In genomic region chr16:51629602-51630001, GRCh38 we compare ENCODE assay signal across 17 cellular contexts.
"Had no signal": no experiment of that assay in that cellular context is flagged by ENCODE, and none has a peak within 500 bp of the region (broad histone marks: within the 10 kb centered on the region; RNA-seq: fewer than 3 reads in every experiment).

No MANE protein-coding gene starts in this region.

- H3K9me3 ChIP-seq: neutrophil, sigmoid colon, suprapubic skin, thyroid gland had no signal

- H3K4me3 Mint-ChIP-seq: naive thymus-derived CD4-positive, alpha-beta T cell; type B pancreatic cell had no signal

- H3K27me3 Mint-ChIP-seq: naive thymus-derived CD4-positive, alpha-beta T cell had no signal

- H3K27ac ChIP-seq: dorsolateral prefrontal cortex, neutrophil, sigmoid colon, skin epidermis, suprapubic skin, thyroid gland had no signal

- H3K9me3 Mint-ChIP-seq: type B pancreatic cell had no signal

- H3K36me3 ChIP-seq: neutrophil, sigmoid colon, suprapubic skin, thyroid gland had no signal

- H3K27me3 ChIP-seq: neutrophil, suprapubic skin, thyroid gland had no signal

- H3K4me1 ChIP-seq: sigmoid colon, suprapubic skin, thyroid gland had no signal

- H3K4me1 Mint-ChIP-seq: naive thymus-derived CD4-positive, alpha-beta T cell had no signal

- H3K36me3 Mint-ChIP-seq: type B pancreatic cell had no signal

- H3K4me3 ChIP-seq: dorsolateral prefrontal cortex, sigmoid colon, skin epidermis, suprapubic skin, thyroid gland had no signal

- H3K27ac Mint-ChIP-seq: naive thymus-derived CD4-positive, alpha-beta T cell; type B pancreatic cell had no signal

- DNase-seq: cortex of kidney; dorsolateral prefrontal cortex; effector CD8-positive, alpha-beta T cell; foreskin melanocyte; head of caudate nucleus; hippocampal formation; left colon; naive thymus-derived CD4-positive, alpha-beta T cell; posterior cingulate gyrus; sigmoid colon; stimulated activated CD4-positive, alpha-beta T cell treated with anti-CD3 and anti-CD28 coated beads, Interleukin-12 subunit alpha, Interleukin-12 subunit beta, amount 100 ng/mL, for 4 hours; stimulated activated naive CD8-positive, alpha-beta T cell treated with anti-CD3 and anti-CD28 coated beads, Interleukin-15, Interleukin-2, amounts not matched to agents 100 U/mL and 50 U/mL, for 24 hours; thyroid gland had no signal
